8 cellular contexts compared by ENCODE assay signal in the genomic region with DNA sequence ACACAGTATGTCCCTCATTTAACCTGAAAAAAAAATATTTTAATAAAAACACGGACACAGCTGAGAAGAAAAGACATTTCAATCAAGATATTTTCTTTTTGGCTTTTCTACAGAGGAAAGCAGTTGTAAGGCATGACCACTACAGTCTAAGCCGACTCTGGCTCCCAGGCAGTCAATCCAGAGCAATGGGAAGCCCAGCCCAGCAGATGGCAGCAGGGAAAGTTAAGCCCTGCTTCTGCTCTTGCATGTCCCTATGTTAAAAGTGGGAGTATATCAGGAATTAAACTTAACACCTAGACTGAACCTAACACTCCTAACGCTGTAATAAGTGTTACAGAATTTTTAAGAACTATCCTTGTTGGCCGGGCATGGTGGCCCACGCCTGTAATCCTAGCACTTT. TPM values are rescaled to one million over a fixed set of nuclear protein-coding genes. Genes with fewer than 3 reads are reported as not detected.
DNase-seq lines count a peak whose midpoint lies in the region; ATAC-seq and TF ChIP-seq lines count a peak whose summit lies in the region.

No MANE protein-coding gene starts in this region.

- H4K20me1 ChIP-seq in HCT116 (ENCODE audit: insufficient read depth) (no peaks in the 10 kb centered on the region), smooth muscle cell (ENCODE audit: low read depth) (no peaks in the 10 kb centered on the region)

- H3K9me2 ChIP-seq in HCT116 (ENCODE audit: insufficient read depth) = no peaks in the 10 kb centered on the region

- ATAC-seq in HCT116 = peak; percentile 78
- peak; percentile 56 for ATAC-seq in left colon
- no peak for ATAC-seq in GM19328 (IDR thresholded peaks at IDR 0.05; ENCODE audit: unreplicated experiment)

- H3K9me3 ChIP-seq in BE2C = no peaks in the 10 kb centered on the region
- no peaks in the 10 kb centered on the region for H3K9me3 ChIP-seq in HCT116 (ENCODE audit: control insufficient read depth in 1 of 2, insufficient read depth in 1 of 2, low read depth in 1 of 2, low read length in 2 of 2)
- no peaks in the 10 kb centered on the region for H3K9me3 ChIP-seq in ascending aorta
- H3K9me3 ChIP-seq in smooth muscle cell (replicated peaks; ENCODE audit: low read depth) = no peaks in the 10 kb centered on the region
- H3K9me3 ChIP-seq in prostate gland = no peaks in the 10 kb centered on the region

- RAD21 ChIA-PET in HCT116 (lab: Charles Lee; ENCODE audit: low non-redundant PET in 1 of 2, low total read pairs in 2 of 2, uncharacterized antibody in 2 of 2, unreplicated experiment in 2 of 2) = no interaction called here

- H3K4me3 ChIP-seq in BE2C (ENCODE audit: low read depth, low read length) (no peak overlapping the region), HCT116 (replicated peaks in 1 of 2; ENCODE audit: low read depth in 1 of 2, low read length in 2 of 2) (no peak overlapping the region), ascending aorta (no peak overlapping the region), smooth muscle cell (no peak overlapping the region), prostate gland (no peak overlapping the region)

- no peak overlapping the region for H3K4me2 ChIP-seq in HCT116 (ENCODE audit: low read length)
- H3K4me2 ChIP-seq in smooth muscle cell = no peak overlapping the region

- POLR2A ChIA-PET in HCT116 (lab: Charles Lee) = no interaction called here

- peaks cover 8% of the 10 kb centered on the region for H3K36me3 ChIP-seq in BE2C
- peaks cover 22 to 56% of the 10 kb centered on the region in 2 experiments; a peak in 3 of 4 replicates for H3K36me3 ChIP-seq in HCT116 (ENCODE audit: control insufficient read depth in 1 of 2, insufficient read depth in 2 of 2, low read length in 2 of 2)
- H3K36me3 ChIP-seq in ascending aorta = peaks cover 54 to 60% of the 10 kb centered on the region in 2 donors
- peaks cover 12% of the 10 kb centered on the region for H3K36me3 ChIP-seq in smooth muscle cell (ENCODE audit: low read depth)
- H3K36me3 ChIP-seq in prostate gland = no peaks in the 10 kb centered on the region

- peak; percentile 51; the same call in 1 of the 2 replicates for TF ChIP-seq RAD21 in HCT116 (IDR thresholded peaks at IDR 0.05; ENCODE audit: low read depth)

- CTCF ChIA-PET in HCT116 (lab: Charles Lee) = interaction anchor here (1.0 to 1.1 kb wide), 2 partner anchors 42 to 501 kb away, joined by 4 read pairs; no protein-coding TSS in a partner anchor

- WGBS in smooth muscle cell (ENCODE audit: low lambda C conversion rate) = 88% methylated on average over 5 of the region's 5 CpGs
- WGBS in prostate gland = 75% methylated on average over 5 of the region's 5 CpGs

- TF ChIP-seq POLR2A in HCT116 (IDR thresholded peaks at IDR 0.05; ENCODE audit: borderline replicate concordance, extremely low read depth, insufficient read depth, insufficient read length) (no peak), prostate gland (IDR thresholded peaks at IDR 0.05) (no peak)

- H3K79me2 ChIP-seq in HCT116 (ENCODE audit: insufficient read depth, low read length) = no peaks in the 10 kb centered on the region
- H3K79me2 ChIP-seq in smooth muscle cell (ENCODE audit: low read depth) = no peaks in the 10 kb centered on the region

- intact Hi-C loops in HCT116 (cut with micrococcal nuclease) = loop anchor here (5.0 kb wide), 1 partner anchor 502 kb away; no protein-coding TSS in a partner anchor
- intact Hi-C loops in ascending aorta (cut with DNase I) = no loop called here
- intact Hi-C loops in left colon (cut with DNase I, micrococcal nuclease) = no loop called here
- intact Hi-C loops in prostate gland (cut with DNase I) = no loop called here

- peak; percentile 47 for TF ChIP-seq CTCF in BE2C (IDR thresholded peaks at IDR 0.05; ENCODE audit: low read depth, low read length)
- peak; percentile 24 to 50 (median 48); a peak in 5 of 6 replicates for TF ChIP-seq CTCF in HCT116 (IDR thresholded peaks at IDR 0.05 in 2 of 3, conservative IDR thresholded peaks at IDR 0.05 in 1 of 3; ENCODE audit: borderline replicate concordance in 1 of 3, insufficient read depth in 1 of 3, low read depth in 2 of 3, low read length in 2 of 3)
- TF ChIP-seq CTCF in ascending aorta (IDR thresholded peaks at IDR 0.05) = peak in 2 of 3 experiments; percentile 23 to 46
- no peak for TF ChIP-seq CTCF in smooth muscle cell (IDR thresholded peaks at IDR 0.05; ENCODE audit: borderline replicate concordance, insufficient read depth, poor library complexity, severe bottlenecking)
- no peak for TF ChIP-seq CTCF in prostate gland (IDR thresholded peaks at IDR 0.05)

- no peak overlapping the region for H3K9ac ChIP-seq in HCT116 (ENCODE audit: low read length)
- H3K9ac ChIP-seq in smooth muscle cell (ENCODE audit: low read depth) = no peak overlapping the region

- DNase-seq in BE2C = peak; percentile 24
- DNase-seq in HCT116 (ENCODE audit: low read depth, low spot score) = no peak
- DNase-seq in ascending aorta (ENCODE audit: low spot score in 2 of 2) = no peak
- DNase-seq in left colon = peak in 1 of 2 donors; percentile 28
- no peak for DNase-seq in smooth muscle cell (lab: John Stamatoyannopoulos, UW; ENCODE audit: unreplicated experiment)
- DNase-seq in stimulated activated CD4-positive, alpha-beta T cell treated with anti-CD3 and anti-CD28 coated beads, Interleukin-1b, Interleukin-23, amount 100 ng/mL, for 48 hours = no peak
- no peak for DNase-seq in prostate gland (ENCODE audit: low spot score)

- BruUV-seq in HCT116 (replicated peaks; lab: Mats Ljungman, UMichigan) = no TSS peak

- H2AFZ ChIP-seq in HCT116 (ENCODE audit: low read depth, low read length, poor library complexity, severe bottlenecking) (no peak overlapping the region), smooth muscle cell (ENCODE audit: low read depth) (no peak overlapping the region)

- no peaks in the 10 kb centered on the region for H3F3A ChIP-seq in smooth muscle cell (ENCODE audit: low read depth)

- H3K27me3 ChIP-seq in BE2C (no peaks in the 10 kb centered on the region), HCT116 (ENCODE audit: insufficient read depth, low read length) (no peaks in the 10 kb centered on the region), ascending aorta (no peaks in the 10 kb centered on the region), smooth muscle cell (ENCODE audit: low read depth) (no peaks in the 10 kb centered on the region), prostate gland (replicated peaks; ENCODE audit: insufficient read depth) (no peaks in the 10 kb centered on the region)

- H3K27ac ChIP-seq in HCT116 (ENCODE audit: low read depth, low read length) (no peak overlapping the region), ascending aorta (peak overlapping the region in 1 of 2 donors; percentile 28), smooth muscle cell (ENCODE audit: low read depth) (no peak overlapping the region), prostate gland (no peak overlapping the region)

- no peaks in the 10 kb centered on the region for H3K4me1 ChIP-seq in BE2C
- H3K4me1 ChIP-seq in HCT116 (ENCODE audit: control insufficient read depth in 1 of 2, insufficient read depth in 2 of 2, low read length in 2 of 2) = no peaks in the 10 kb centered on the region
- peaks cover 0 to 3% of the 10 kb centered on the region in 2 donors for H3K4me1 ChIP-seq in ascending aorta
- no peaks in the 10 kb centered on the region for H3K4me1 ChIP-seq in smooth muscle cell (ENCODE audit: low read depth)
- no peaks in the 10 kb centered on the region for H3K4me1 ChIP-seq in prostate gland (replicated peaks)

TF ChIP-seq in HCT116, 20 proteins besides CTCF, POLR2A, EP300 and RAD21 (continues in another document):
- TF ChIP-seq EZH2phosphoT487 (IDR thresholded peaks at IDR 0.05; ENCODE audit: borderline replicate concordance) = no peak
- no peak for TF ChIP-seq SRF (IDR thresholded peaks at IDR 0.05; ENCODE audit: low read depth)
- no peak for TF ChIP-seq TCF7L2 (IDR thresholded peaks at IDR 0.05; ENCODE audit: borderline replicate concordance, extremely low read depth, insufficient read depth, insufficient read length)
- TF ChIP-seq ZNF274 (IDR thresholded peaks at IDR 0.05; ENCODE audit: low read depth, low read length) = no peak
- TF ChIP-seq CEBPB (IDR thresholded peaks at IDR 0.05; ENCODE audit: low read depth) = no peak
- TF ChIP-seq FOSL1 (IDR thresholded peaks at IDR 0.05; ENCODE audit: low read depth) = no peak
- TF ChIP-seq, protein P1, sequence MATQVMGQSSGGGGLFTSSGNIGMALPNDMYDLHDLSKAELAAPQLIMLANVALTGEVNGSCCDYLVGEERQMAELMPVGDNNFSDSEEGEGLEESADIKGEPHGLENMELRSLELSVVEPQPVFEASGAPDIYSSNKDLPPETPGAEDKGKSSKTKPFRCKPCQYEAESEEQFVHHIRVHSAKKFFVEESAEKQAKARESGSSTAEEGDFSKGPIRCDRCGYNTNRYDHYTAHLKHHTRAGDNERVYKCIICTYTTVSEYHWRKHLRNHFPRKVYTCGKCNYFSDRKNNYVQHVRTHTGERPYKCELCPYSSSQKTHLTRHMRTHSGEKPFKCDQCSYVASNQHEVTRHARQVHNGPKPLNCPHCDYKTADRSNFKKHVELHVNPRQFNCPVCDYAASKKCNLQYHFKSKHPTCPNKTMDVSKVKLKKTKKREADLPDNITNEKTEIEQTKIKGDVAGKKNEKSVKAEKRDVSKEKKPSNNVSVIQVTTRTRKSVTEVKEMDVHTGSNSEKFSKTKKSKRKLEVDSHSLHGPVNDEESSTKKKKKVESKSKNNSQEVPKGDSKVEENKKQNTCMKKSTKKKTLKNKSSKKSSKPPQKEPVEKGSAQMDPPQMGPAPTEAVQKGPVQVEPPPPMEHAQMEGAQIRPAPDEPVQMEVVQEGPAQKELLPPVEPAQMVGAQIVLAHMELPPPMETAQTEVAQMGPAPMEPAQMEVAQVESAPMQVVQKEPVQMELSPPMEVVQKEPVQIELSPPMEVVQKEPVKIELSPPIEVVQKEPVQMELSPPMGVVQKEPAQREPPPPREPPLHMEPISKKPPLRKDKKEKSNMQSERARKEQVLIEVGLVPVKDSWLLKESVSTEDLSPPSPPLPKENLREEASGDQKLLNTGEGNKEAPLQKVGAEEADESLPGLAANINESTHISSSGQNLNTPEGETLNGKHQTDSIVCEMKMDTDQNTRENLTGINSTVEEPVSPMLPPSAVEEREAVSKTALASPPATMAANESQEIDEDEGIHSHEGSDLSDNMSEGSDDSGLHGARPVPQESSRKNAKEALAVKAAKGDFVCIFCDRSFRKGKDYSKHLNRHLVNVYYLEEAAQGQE (IDR thresholded peaks at IDR 0.05; ENCODE audit: low read depth) = no peak

RNA-seq across cellular contexts. Expression of a gene that starts 19.5 kb away (rescaled TPM):
- not detected for polyA plus RNA-seq in BE2C (2012; ENCODE audit: insufficient read depth, insufficient read length, low read depth)
- total RNA-seq in HCT116 (2021; ENCODE audit: unreplicated experiment) = 1.8 TPM
- 0.40 and 0.90 TPM in 2 replicates for polyA plus RNA-seq in HCT116 (2012)
- 1.5 TPM for total RNA-seq in ascending aorta
- 1 to 10 TPM; 2.5 to 2.7 TPM for total RNA-seq in left colon
- 0.31 and 0.81 TPM in 2 replicates for total RNA-seq in smooth muscle cell
- not detected in 2 replicates for polyA plus RNA-seq in smooth muscle cell
- under 1 TPM in 1 of 2 donors, not detected in 1; 0.27 TPM for total RNA-seq in prostate gland

RNA-seq across cellular contexts. Expression of a gene that starts 19.7 kb away (rescaled TPM):
- polyA plus RNA-seq in BE2C (2012; ENCODE audit: insufficient read depth, insufficient read length, low read depth) = 15.8 TPM
- total RNA-seq in HCT116 (2021; ENCODE audit: unreplicated experiment) (163 TPM), ascending aorta (47.3 TPM), left colon (10 to 100 TPM; 55.3 to 59.1 TPM), smooth muscle cell (68.1 and 74.4 TPM in 2 replicates), prostate gland (10 to 100 TPM; 50.3 to 67.7 TPM)
- 130 and 154 TPM in 2 replicates for polyA plus RNA-seq in HCT116 (2012)
- 32.4 and 33.9 TPM in 2 replicates for polyA plus RNA-seq in smooth muscle cell

Comparison
In these comparisons a context has a peak if more than half of its experiments do, and no peak if none do; other contexts are left out.
1. CTCF ChIP-seq: peak in BE2C (single experiment), HCT116 (3 of 3) and ascending aorta (2 of 3); none in smooth muscle cell (single experiment) and prostate gland (0 of 4).